1 cellular context compared by ENCODE assay signal in genomic region chr6:160996316-160996715, GRCh38.
TF ChIP-seq lines count a peak whose summit lies in the region.

No MANE protein-coding gene starts in this region.

TF ChIP-seq in GM12878, 131 proteins besides CTCF, POLR2A, EP300 and RAD21:
- no peak for TF ChIP-seq ZBTB4 (CRISPR knock-in tag; IDR thresholded peaks at IDR 0.05)
- no peak for TF ChIP-seq PAX5 (IDR thresholded peaks at IDR 0.05; ENCODE audit: borderline replicate concordance, low read depth, low read length)
- TF ChIP-seq CBX5 (IDR thresholded peaks at IDR 0.05; ENCODE audit: low read depth), result no peak
- no peak for TF ChIP-seq ZBTB33 (IDR thresholded peaks at IDR 0.05)
- no peak for TF ChIP-seq POU2F2 (IDR thresholded peaks at IDR 0.05; ENCODE audit: borderline replicate concordance, low read depth, low read length)
- TF ChIP-seq RELA (IDR thresholded peaks at IDR 0.05; ENCODE audit: borderline replicate concordance, partially characterized antibody), result no peak
- no peak for TF ChIP-seq REST (IDR thresholded peaks at IDR 0.05; ENCODE audit: low read depth, low read length)
- no peak for TF ChIP-seq ZNF687 (IDR thresholded peaks at IDR 0.05)
- no peak for TF ChIP-seq ETV6 (conservative IDR thresholded peaks at IDR 0.05 in 1 of 2, IDR thresholded peaks at IDR 0.05 in 1 of 2; ENCODE audit: borderline replicate concordance in 1 of 2, low read depth in 1 of 2)
- no peak for TF ChIP-seq NR2C1 (IDR thresholded peaks at IDR 0.05)
- no peak for TF ChIP-seq ZNF274 (IDR thresholded peaks at IDR 0.05; ENCODE audit: insufficient read depth, insufficient read length)
- TF ChIP-seq SMARCA5 (IDR thresholded peaks at IDR 0.05), result no peak
- no peak for TF ChIP-seq HDAC2 (IDR thresholded peaks at IDR 0.05)
- TF ChIP-seq FOXM1 (IDR thresholded peaks at IDR 0.05; ENCODE audit: low read depth, low read length), result no peak
- TF ChIP-seq BCLAF1 (IDR thresholded peaks at IDR 0.05), result no peak
- no peak for TF ChIP-seq HDAC6 (IDR thresholded peaks at IDR 0.05; ENCODE audit: unreplicated experiment)
- no peak for TF ChIP-seq HCFC1 (IDR thresholded peaks at IDR 0.05; ENCODE audit: low read length)
